In the genomic region with DNA sequence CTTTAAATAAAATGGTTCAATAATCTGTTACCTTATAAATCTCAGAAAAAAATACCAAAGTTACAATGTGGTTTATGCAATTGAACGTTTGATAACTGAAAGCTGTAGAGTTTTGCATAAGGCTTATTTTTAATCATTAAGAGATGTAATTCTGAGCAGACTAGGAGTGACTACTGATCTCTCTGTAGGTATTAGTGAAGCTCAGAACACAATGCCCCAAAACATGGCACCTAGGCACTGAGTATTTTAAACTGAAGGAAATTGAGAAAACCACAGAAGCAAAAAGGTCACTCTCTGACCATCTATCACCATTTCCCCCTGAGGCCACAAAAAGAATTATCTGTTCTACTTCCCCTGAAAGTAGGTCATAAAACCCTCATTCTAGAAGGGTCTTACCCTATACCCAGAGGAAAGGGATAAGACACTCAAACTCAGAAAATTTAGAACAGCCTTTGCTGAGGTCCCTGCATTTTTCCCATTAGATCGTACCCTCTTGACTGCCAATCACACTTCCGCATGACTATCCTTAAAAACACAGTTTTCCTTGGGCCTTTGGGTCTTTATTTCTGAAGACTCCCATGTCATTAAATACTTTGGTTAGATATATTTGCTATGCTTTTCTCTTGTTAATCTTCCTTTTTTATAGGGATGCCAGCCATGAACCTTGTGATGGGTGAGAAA, we compare ENCODE assay signal across 20 cellular contexts.
DNase-seq lines count a peak whose midpoint lies in the region; ATAC-seq, FAIRE-seq and TF ChIP-seq lines count a peak whose summit lies in the region.
"Had no signal": no experiment of that assay in that cellular context is flagged by ENCODE, and none has a peak within 500 bp of the region (broad histone marks: within the 10 kb centered on the region; RNA-seq: fewer than 3 reads in every experiment).

No MANE protein-coding gene starts in this region.

- no peak overlapping the region for H3K4me3 ChIP-seq in Loucy (ENCODE audit: low read length, poor library complexity, severe bottlenecking)
- H3K4me3 ChIP-seq in GM12878: no peak overlapping the region
- H3K4me3 ChIP-seq in WERI-Rb-1 (ENCODE audit: low read depth, low read length): no peak overlapping the region
- H3K4me3 ChIP-seq: A549, GM23338 had no signal

- FAIRE-seq in GM12878 (lab: Jason Lieb, UNC): no peak
- FAIRE-seq: A549, GM12892 had no signal

- no peak for TF ChIP-seq EP300 in GM12878 (IDR thresholded peaks at IDR 0.05; ENCODE audit: borderline replicate concordance in 1 of 2, control insufficient read depth in 1 of 2, low read depth in 2 of 2, low read length in 2 of 2)

- SMC1A ChIA-PET in GM12878 (lab: Charles Lee; ENCODE audit: uncharacterized antibody, unreplicated experiment): no interaction called here

- H3K27me3 ChIP-seq in Loucy (ENCODE audit: insufficient read depth, low read length, poor library complexity, severe bottlenecking) (no peaks in the 10 kb centered on the region), GM12878 (replicated peaks in 1 of 2; ENCODE audit: control insufficient read depth in 2 of 2, insufficient read depth in 2 of 2, low read length in 1 of 2) (no peaks in the 10 kb centered on the region), WERI-Rb-1 (ENCODE audit: insufficient read depth, low read depth, severe bottlenecking) (no peaks in the 10 kb centered on the region)

- WGBS in GM12878 (ENCODE audit: insufficient coverage, insufficient replicate concordance, low lambda C conversion rate, missing lambda C conversion rate): 66% methylated on average over 3 of the region's 3 CpGs

- H3K4me2 ChIP-seq in Loucy (ENCODE audit: low read depth, low read length, poor library complexity, severe bottlenecking) (peak overlapping the region; percentile 45), GM12878 (ENCODE audit: control insufficient read depth, insufficient read depth) (no peak overlapping the region)
- H3K4me2 ChIP-seq: GM23338 had no signal

- intact Hi-C loops in GM12878 (cut with micrococcal nuclease; ENCODE audit: unreplicated experiment): no loop called here

- POLR2A ChIA-PET in GM12878 (lab: Charles Lee): interaction anchor here (0.6 kb wide), 1 partner anchor 20 kb away, joined by 3 read pairs; no protein-coding TSS in a partner anchor

- H3K27ac ChIP-seq in GM12878 (ENCODE audit: control insufficient read depth, insufficient read depth) (no peak overlapping the region), substantia nigra (ENCODE audit: low read depth, low read length, poor library complexity, severe bottlenecking) (peak overlapping the region; percentile 26), WERI-Rb-1 (no peak overlapping the region)

- ATAC-seq in GM18907 (IDR thresholded peaks at IDR 0.05; ENCODE audit: unreplicated experiment) (peak; percentile 45), GM12878 (peak; percentile 27), HG03095 (IDR thresholded peaks at IDR 0.05; ENCODE audit: unreplicated experiment) (no peak)
- ATAC-seq: A549, GM23338 had no signal

- H4K20me1 ChIP-seq in Loucy (ENCODE audit: insufficient read depth, low read length, poor library complexity, severe bottlenecking) (no peaks in the 10 kb centered on the region), GM12878 (ENCODE audit: control insufficient read depth, insufficient read depth) (no peaks in the 10 kb centered on the region)

- BruUV-seq in GM12878 (replicated peaks; lab: Mats Ljungman, UMichigan): no TSS peak

- no peak for TF ChIP-seq POLR2A in GM12878 (IDR thresholded peaks at IDR 0.05; ENCODE audit: low read depth, low read length)

- RAD21 ChIA-PET in GM12878 (lab: Charles Lee; ENCODE audit: unreplicated experiment): no interaction called here

- H3K9ac ChIP-seq in Loucy (ENCODE audit: low read depth, low read length, poor library complexity, severe bottlenecking) (no peak overlapping the region), GM12878 (ENCODE audit: control insufficient read depth, insufficient read depth, low read length) (no peak overlapping the region)

- H3K4me1 ChIP-seq in Loucy (ENCODE audit: insufficient read depth, low read length, poor library complexity, severe bottlenecking) (peaks cover 26% of the 10 kb centered on the region), GM12878 (ENCODE audit: control insufficient read depth, insufficient read depth, low read length) (no peaks in the 10 kb centered on the region)

- no peaks in the 10 kb centered on the region for H3K36me3 ChIP-seq in Loucy (ENCODE audit: insufficient read depth, low read length)
- no peaks in the 10 kb centered on the region for H3K36me3 ChIP-seq in GM12878 (ENCODE audit: control insufficient read depth in 2 of 2, insufficient read depth in 2 of 2, low read length in 1 of 2)
- H3K36me3 ChIP-seq in WERI-Rb-1: no peaks in the 10 kb centered on the region

- H3K9me2 ChIP-seq in Loucy (replicated peaks; ENCODE audit: low read depth, low read length): no peaks in the 10 kb centered on the region

- TF ChIP-seq CTCF in Loucy (conservative IDR thresholded peaks at IDR 0.05; ENCODE audit: low read length) (no peak), GM12878 (IDR thresholded peaks at IDR 0.05 in 2 of 3, conservative IDR thresholded peaks at IDR 0.05 in 1 of 3; ENCODE audit: control insufficient read depth in 2 of 3, extremely low read depth in 1 of 3, insufficient read depth in 1 of 3, low read depth in 3 of 3, low read length in 3 of 3) (no peak), WERI-Rb-1 (IDR thresholded peaks at IDR 0.05; ENCODE audit: low read depth, low read length) (no peak)

- CTCF ChIA-PET in GM12878 (lab: Yijun Ruan, JAX): interaction anchor here (0.7 kb wide), 1 partner anchor 77 kb away, joined by 4 read pairs; no protein-coding TSS in a partner anchor

- no peak for DNase-seq in GM12878 (ENCODE audit: low read depth, low spot score)
- DNase-seq in substantia nigra (lab: John Stamatoyannopoulos, UW): no peak
- no peak for DNase-seq in T-helper 9 cell
- no peak for DNase-seq in WERI-Rb-1
- DNase-seq: C1 segment of cervical spinal cord, GF-D8, Karpas-422, NCI-H1105, NCI-H1694, NCI-H2107, NCI-H226, NCI-H526, OCI-M1, SIG-M5 had no signal

- H2AFZ ChIP-seq in Loucy (ENCODE audit: low read length) (0 out of 2 replicates have a peak overlapping the region, but pooled peaks have one; percentile 5), GM12878 (ENCODE audit: control insufficient read depth, low read depth, low read length) (no peak overlapping the region)
- H2AFZ ChIP-seq: GM23338 had no signal

- no peak for TF ChIP-seq RAD21 in GM12878 (IDR thresholded peaks at IDR 0.05; ENCODE audit: insufficient read depth, low read depth, low read length)

- H3K9me3 ChIP-seq in Loucy (ENCODE audit: insufficient read depth, low read depth, low read length) (no peaks in the 10 kb centered on the region), GM12878 (replicated peaks; ENCODE audit: control insufficient read depth, insufficient read depth, low read length) (no peaks in the 10 kb centered on the region), WERI-Rb-1 (ENCODE audit: severe bottlenecking) (no peaks in the 10 kb centered on the region)
- H3K9me3 ChIP-seq: A549 had no signal

- in situ Hi-C loops in GM12878 (cut with MboI): no loop called here

- H3K79me2 ChIP-seq in Loucy (ENCODE audit: insufficient read depth, low read length) (no peaks in the 10 kb centered on the region), GM12878 (ENCODE audit: control insufficient read depth, insufficient read depth, low read length) (no peaks in the 10 kb centered on the region)

- peaks cover 4% of the 10 kb centered on the region; the same call in 1 of the 2 replicates for H3F3A ChIP-seq in Loucy (ENCODE audit: low read depth)

TF ChIP-seq in GM12878, 131 proteins besides CTCF, POLR2A, EP300 and RAD21:
- TF ChIP-seq, protein P1, sequence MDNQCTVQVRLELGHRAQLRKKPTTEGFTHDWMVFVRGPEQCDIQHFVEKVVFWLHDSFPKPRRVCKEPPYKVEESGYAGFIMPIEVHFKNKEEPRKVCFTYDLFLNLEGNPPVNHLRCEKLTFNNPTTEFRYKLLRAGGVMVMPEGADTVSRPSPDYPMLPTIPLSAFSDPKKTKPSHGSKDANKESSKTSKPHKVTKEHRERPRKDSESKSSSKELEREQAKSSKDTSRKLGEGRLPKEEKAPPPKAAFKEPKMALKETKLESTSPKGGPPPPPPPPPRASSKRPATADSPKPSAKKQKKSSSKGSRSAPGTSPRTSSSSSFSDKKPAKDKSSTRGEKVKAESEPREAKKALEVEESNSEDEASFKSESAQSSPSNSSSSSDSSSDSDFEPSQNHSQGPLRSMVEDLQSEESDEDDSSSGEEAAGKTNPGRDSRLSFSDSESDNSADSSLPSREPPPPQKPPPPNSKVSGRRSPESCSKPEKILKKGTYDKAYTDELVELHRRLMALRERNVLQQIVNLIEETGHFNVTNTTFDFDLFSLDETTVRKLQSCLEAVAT (IDR thresholded peaks at IDR 0.05): no peak
- 0 out of 2 replicates have a peak, but pooled peaks have one; percentile 28 for TF ChIP-seq NR2F1 (conservative IDR thresholded peaks at IDR 0.05)
